ENCODE assay signal across 9 cellular contexts in the genomic region with DNA sequence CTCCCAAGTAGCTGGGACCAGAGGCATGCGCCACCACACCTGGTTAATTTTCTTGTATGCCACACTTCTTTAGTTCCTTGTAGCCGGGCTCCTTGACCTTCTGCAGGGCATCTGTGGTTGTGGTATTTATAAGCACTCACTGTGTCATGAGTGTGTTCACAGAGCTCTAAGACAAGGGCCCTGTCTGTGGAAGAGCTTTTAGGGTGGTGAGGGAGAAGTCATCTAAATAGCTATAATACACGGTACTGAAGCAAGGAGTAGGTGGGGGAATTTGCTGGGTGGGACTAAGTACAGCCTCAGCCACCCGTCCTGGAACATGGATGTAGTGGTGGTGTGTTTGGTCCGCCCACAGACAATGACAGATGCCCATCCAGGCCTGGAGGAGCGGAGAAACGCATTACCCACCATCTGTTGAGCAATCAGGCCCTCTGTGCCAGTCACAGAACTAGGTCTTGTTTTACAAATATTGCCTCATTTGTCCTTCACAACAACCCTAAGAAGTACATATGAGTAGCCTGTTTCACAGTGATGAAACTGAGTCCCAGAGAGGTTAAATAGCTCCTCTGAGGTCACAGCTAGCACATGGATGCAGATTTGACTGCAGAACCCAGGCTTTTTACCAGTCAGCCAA. TPM values are rescaled to one million over a fixed set of nuclear protein-coding genes. Genes with fewer than 3 reads are reported as not detected.
DNase-seq lines count a peak whose midpoint lies in the region; ATAC-seq and TF ChIP-seq lines count a peak whose summit lies in the region.
"Had no signal": no experiment of that assay in that cellular context is flagged by ENCODE, and none has a peak within 500 bp of the region (broad histone marks: within the 10 kb centered on the region; RNA-seq: fewer than 3 reads in every experiment).

No MANE protein-coding gene starts in this region.

- WGBS in suprapubic skin = 53% methylated on average over 7 of the region's 7 CpGs

- H3K36me3 Mint-ChIP-seq in activated T-helper 17 cell treated with anti-CD3 and anti-CD28 coated beads, Interleukin-2, amount 50 U/mL, for 72 hours (ENCODE audit: low read depth) = peaks cover 11% of the 10 kb centered on the region

- H3K4me3 Mint-ChIP-seq in activated T-helper 17 cell treated with anti-CD3 and anti-CD28 coated beads, Interleukin-2, amount 50 U/mL, for 72 hours = no peak overlapping the region

- no peaks in the 10 kb centered on the region for H3K27me3 Mint-ChIP-seq in activated T-helper 17 cell treated with anti-CD3 and anti-CD28 coated beads, Interleukin-2, amount 50 U/mL, for 72 hours

- no peak for TF ChIP-seq EP300 in suprapubic skin (IDR thresholded peaks at IDR 0.05)

- no peak overlapping the region for H3K4me3 ChIP-seq in suprapubic skin

- H3K4me1 Mint-ChIP-seq in activated T-helper 17 cell treated with anti-CD3 and anti-CD28 coated beads, Interleukin-2, amount 50 U/mL, for 72 hours = peaks cover 14% of the 10 kb centered on the region

- H3K27ac ChIP-seq in layer of hippocampus (ENCODE audit: low read depth, low read length) (peak overlapping the region; percentile 88), suprapubic skin (peak overlapping the region; percentile 76)

- no peak for TF ChIP-seq POLR2A in suprapubic skin (IDR thresholded peaks at IDR 0.05)

- peak; percentile 72 for ATAC-seq in activated T-helper 17 cell treated with anti-CD3 and anti-CD28 coated beads, Interleukin-2, amount 50 U/mL, for 72 hours (replicated peaks)
- ATAC-seq in GM21619 (IDR thresholded peaks at IDR 0.05; ENCODE audit: unreplicated experiment) = no peak

- H3K4me1 ChIP-seq in suprapubic skin = peaks cover 45% of the 10 kb centered on the region

- TF ChIP-seq CTCF in suprapubic skin (IDR thresholded peaks at IDR 0.05) = no peak

- DNase-seq in activated CD4-positive, alpha-beta T cell treated with anti-CD3 and anti-CD28 coated beads for 48 hours = peak; percentile 15
- no peak for DNase-seq in activated CD4-positive, alpha-beta T cell treated with anti-CD3 and anti-CD28 coated beads, Interleukin-2, amount 50 U/mL, for 48 hours
- no peak for DNase-seq in suprapubic skin (ENCODE audit: low spot score in 2 of 2)
- DNase-seq in middle frontal gyrus (ENCODE audit: extremely low spot score, low spot score) = no peak
- no peak for DNase-seq in stimulated activated CD8-positive, alpha-beta memory T cell treated with anti-CD3 and anti-CD28 coated beads, Interleukin-4, amount 100 ng/mL, for 48 hours
- DNase-seq: NCI-H1436 treated with DMSO at 0.1 percent for 48 hours had no signal

- H3K36me3 ChIP-seq in suprapubic skin = no peaks in the 10 kb centered on the region

- no peaks in the 10 kb centered on the region for H3K9me3 ChIP-seq in suprapubic skin

- H3K27ac Mint-ChIP-seq in activated T-helper 17 cell treated with anti-CD3 and anti-CD28 coated beads, Interleukin-2, amount 50 U/mL, for 72 hours = peak overlapping the region; percentile 41

- H3K27me3 ChIP-seq in layer of hippocampus (ENCODE audit: control insufficient read depth, insufficient read depth, low read length) (no peaks in the 10 kb centered on the region), suprapubic skin (no peaks in the 10 kb centered on the region)

- no peaks in the 10 kb centered on the region for H3K9me3 Mint-ChIP-seq in activated T-helper 17 cell treated with anti-CD3 and anti-CD28 coated beads, Interleukin-2, amount 50 U/mL, for 72 hours

RNA-seq across cellular contexts. Expression of a gene that starts 10.1 kb away (rescaled TPM):
- total RNA-seq in activated T-helper 17 cell treated with anti-CD3 and anti-CD28 coated beads, Interleukin-2, amount 50 U/mL, for 72 hours = 100 to 1,000 TPM in 1 of 2 donors, 10 to 100 TPM in 1; 67.8 to 106 TPM
- 10 to 100 TPM; 67.4 to 81.9 (median 75.9) TPM for total RNA-seq in suprapubic skin

RNA-seq across cellular contexts. Expression of a gene that starts 10.5 kb away (rescaled TPM):
- total RNA-seq in activated T-helper 17 cell treated with anti-CD3 and anti-CD28 coated beads, Interleukin-2, amount 50 U/mL, for 72 hours = 10 to 100 TPM; 34.3 to 92.0 TPM
- 10 to 100 TPM; 26.7 to 47.1 (median 36.9) TPM for total RNA-seq in suprapubic skin

RNA-seq across cellular contexts. Expression of a gene that starts 32.4 kb away (rescaled TPM):
- total RNA-seq in activated T-helper 17 cell treated with anti-CD3 and anti-CD28 coated beads, Interleukin-2, amount 50 U/mL, for 72 hours = 10 to 100 TPM; 38.5 to 40.8 TPM
- 10 to 100 TPM; 39.7 to 62.1 (median 58.4) TPM for total RNA-seq in suprapubic skin
